ENCODE assay signal across 10 cellular contexts in the genomic region with DNA sequence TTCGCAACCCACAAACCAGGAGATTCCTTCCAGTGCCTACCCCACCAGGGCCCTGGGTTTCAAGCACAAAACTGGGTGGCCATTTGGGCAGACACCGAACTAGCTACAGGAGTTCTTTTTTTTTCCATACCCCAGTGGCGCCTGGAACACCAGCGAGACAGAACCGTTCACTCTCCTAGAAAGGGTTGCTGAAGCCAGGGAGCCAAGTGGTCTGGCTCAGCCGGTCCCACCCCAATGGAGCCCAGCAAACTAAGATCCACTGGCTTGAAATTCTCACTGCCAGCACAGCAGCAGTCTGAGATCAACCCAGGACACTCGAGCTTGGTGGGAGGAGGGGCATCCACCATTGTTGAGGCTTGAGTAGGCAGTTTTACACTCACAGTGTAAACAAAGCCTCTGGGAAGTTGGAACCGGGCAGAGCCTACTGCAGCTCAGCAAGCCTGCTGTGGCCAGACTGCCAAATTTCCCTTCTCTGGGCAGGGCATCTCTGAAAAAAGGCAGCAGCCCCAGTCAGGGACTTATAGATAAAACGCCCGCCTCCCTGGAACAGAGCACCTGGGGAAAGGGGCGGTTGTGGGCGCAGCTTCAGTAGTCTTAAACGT. TPM values are rescaled to one million over a fixed set of nuclear protein-coding genes. Genes with fewer than 3 reads are reported as not detected.
A peak's percentile ranks its signal among the peaks of the same experiment; 100 is the strongest.
DNase-seq lines count a peak whose midpoint lies in the region; ATAC-seq and TF ChIP-seq lines count a peak whose summit lies in the region.
"Not testable (repeated sequence)": the region's sequence is repeated elsewhere in the genome, so short reads cannot be mapped to it uniquely, and the experiment has no call there.
"Had no signal": no experiment of that assay in that cellular context is flagged by ENCODE, and none has a peak within 500 bp of the region (broad histone marks: within the 10 kb centered on the region; RNA-seq: fewer than 3 reads in every experiment).

No MANE protein-coding gene starts in this region.

- TF ChIP-seq CTCF in PC-3 (conservative IDR thresholded peaks at IDR 0.05; ENCODE audit: low read depth, low read length); breast epithelium (IDR thresholded peaks at IDR 0.05); epithelial cell of proximal tubule (conservative IDR thresholded peaks at IDR 0.05; ENCODE audit: low read depth, low read length); neural progenitor cell (IDR thresholded peaks at IDR 0.05); upper lobe of right lung (IDR thresholded peaks at IDR 0.05): not testable (repeated sequence)

- peaks cover 17% of the 10 kb centered on the region; the same call in 1 of the 2 replicates for H3K4me1 ChIP-seq in PC-3 (ENCODE audit: insufficient read depth, low read length)
- peaks cover 0 to 20% of the 10 kb centered on the region in 2 donors for H3K4me1 ChIP-seq in breast epithelium
- peaks cover 14% of the 10 kb centered on the region for H3K4me1 ChIP-seq in neural progenitor cell
- peaks cover 28% of the 10 kb centered on the region for H3K4me1 ChIP-seq in upper lobe of right lung

- not testable (repeated sequence) for H3K9me3 Mint-ChIP-seq in neural progenitor cell

- not testable (repeated sequence) for H3F3A ChIP-seq in PC-3 (ENCODE audit: low read length, unreplicated experiment)
- peaks cover 21% of the 10 kb centered on the region for H3F3A ChIP-seq in neural progenitor cell (ENCODE audit: low read depth)

- BruUV-seq in PC-3 (replicated peaks; lab: Mats Ljungman, UMichigan), result not testable (repeated sequence)

- TF ChIP-seq POLR2A in breast epithelium (IDR thresholded peaks at IDR 0.05), result not testable (repeated sequence)

- H3K9me2 ChIP-seq in PC-3 (replicated peaks; ENCODE audit: low read length), result not testable (repeated sequence)

- H3K27ac ChIP-seq in PC-3 (ENCODE audit: low read length); neural progenitor cell: not testable (repeated sequence)
- H3K27ac ChIP-seq in breast epithelium (peak overlapping the region in 1 of 2 donors; percentile 94), upper lobe of right lung (peak overlapping the region; percentile 95)

- H3K27me3 ChIP-seq in PC-3 (ENCODE audit: low read length); breast epithelium; upper lobe of right lung: not testable (repeated sequence)
- H3K27me3 ChIP-seq in neural progenitor cell, result peaks cover 26% of the 10 kb centered on the region

- H3K4me3 Mint-ChIP-seq in neural progenitor cell, result not testable (repeated sequence)

- DNase-seq in G401 (ENCODE audit: low spot score), result peak; percentile 67
- DNase-seq in NCI-H1417 (lab: John Stamatoyannopoulos, UW), result peak; percentile 17 to 56 (median 37)
- peak; percentile 73 for DNase-seq in PC-3
- peak; percentile 53 to 67 for DNase-seq in breast epithelium (ENCODE audit: low spot score in 2 of 2)
- peak; percentile 29 for DNase-seq in epithelial cell of proximal tubule (ENCODE audit: low read depth)
- peak; percentile 75 for DNase-seq in left lobe of liver (ENCODE audit: low spot score)
- peak; percentile 62 for DNase-seq in neural progenitor cell (ENCODE audit: low spot score)
- DNase-seq in upper lobe of right lung, result peak; percentile 75

- not testable (repeated sequence) for H3K27me3 Mint-ChIP-seq in neural progenitor cell (ENCODE audit: insufficient read depth, low read depth)

- H3K4me1 Mint-ChIP-seq in neural progenitor cell, result peaks cover 22% of the 10 kb centered on the region

- in situ Hi-C loops in G401 (cut with HindIII; ENCODE audit: low sequenced_read_pairs), result not testable (repeated sequence)

- H3K79me2 ChIP-seq in PC-3 (ENCODE audit: low read length); neural progenitor cell (ENCODE audit: low read depth): not testable (repeated sequence)

- H3K36me3 Mint-ChIP-seq in neural progenitor cell, result not testable (repeated sequence)

- not testable (repeated sequence) for H3K4me3 ChIP-seq in PC-3 (ENCODE audit: low read length); breast epithelium; epithelial cell of proximal tubule (ENCODE audit: low read depth, low read length); neural progenitor cell; upper lobe of right lung

- H3K36me3 ChIP-seq in PC-3 (ENCODE audit: low read depth, low read length); breast epithelium; neural progenitor cell; upper lobe of right lung: not testable (repeated sequence)

- not testable (repeated sequence) for H3K9ac ChIP-seq in PC-3 (ENCODE audit: low read length); neural progenitor cell

- H2AFZ ChIP-seq in PC-3 (ENCODE audit: low read length) (0 out of 2 replicates have a peak overlapping the region, but pooled peaks have one; percentile 53), neural progenitor cell (replicated peaks) (peak overlapping the region; percentile 50)

- CTCF ChIA-PET in PC-3 (lab: Charles Lee), result interaction anchor here (0.6 kb wide), 1 partner anchor 212 kb away, joined by 3 read pairs; no protein-coding TSS in a partner anchor

- not testable (repeated sequence) for H4K20me1 ChIP-seq in PC-3 (ENCODE audit: low read length); neural progenitor cell (ENCODE audit: low read depth)

- peak overlapping the region; percentile 46 for H3K4me2 ChIP-seq in PC-3 (ENCODE audit: low read length)
- H3K4me2 ChIP-seq in neural progenitor cell, result not testable (repeated sequence)

- intact Hi-C loops in PC-3 (cut with micrococcal nuclease); upper lobe of right lung (cut with DNase I): not testable (repeated sequence)
- intact Hi-C loops in breast epithelium (cut with DNase I; ENCODE audit: low total_unique reads), result loop anchor here (10.0 kb wide), 1 partner anchor 371 kb away; no protein-coding TSS in a partner anchor

- ATAC-seq in PC-3, result peak; percentile 44
- not testable (repeated sequence) for ATAC-seq in left lobe of liver, upper lobe of right lung

- POLR2A ChIA-PET in PC-3 (lab: Charles Lee; ENCODE audit: unreplicated experiment), result interaction anchor here (0.7 kb wide), 1 partner anchor 900 kb away, joined by 6 read pairs; the partner anchor contains the start of gene HNRNPD

- H3K9me3 ChIP-seq in PC-3 (ENCODE audit: low read length); breast epithelium; neural progenitor cell (ENCODE audit: low read depth); upper lobe of right lung: not testable (repeated sequence)

- not testable (repeated sequence) for H3K27ac Mint-ChIP-seq in neural progenitor cell

RNA-seq across cellular contexts. Expression of gene RASGEF1B, which starts 2.1 kb away (rescaled TPM):
- not detected in 2 replicates for total RNA-seq in G401 (2014; rRNA removed; shearing (Covaris generic))
- 1.4 TPM in 2 replicates for total RNA-seq in PC-3 (2014; rRNA removed)
- 10 to 100 TPM; 16.4 to 45.8 (median 25.0) TPM for total RNA-seq in breast epithelium
- 0.87 and 1.0 TPM in 2 replicates for total RNA-seq in epithelial cell of proximal tubule
- total RNA-seq in left lobe of liver, result 23.6 TPM
- 7.5 and 9.4 TPM in 2 replicates for total RNA-seq in neural progenitor cell (ENCODE audit: low replicate concordance)
- 45.1 TPM for total RNA-seq in upper lobe of right lung
- total RNA-seq: HFFc6, myocyte had no signal
